In the genomic region with DNA sequence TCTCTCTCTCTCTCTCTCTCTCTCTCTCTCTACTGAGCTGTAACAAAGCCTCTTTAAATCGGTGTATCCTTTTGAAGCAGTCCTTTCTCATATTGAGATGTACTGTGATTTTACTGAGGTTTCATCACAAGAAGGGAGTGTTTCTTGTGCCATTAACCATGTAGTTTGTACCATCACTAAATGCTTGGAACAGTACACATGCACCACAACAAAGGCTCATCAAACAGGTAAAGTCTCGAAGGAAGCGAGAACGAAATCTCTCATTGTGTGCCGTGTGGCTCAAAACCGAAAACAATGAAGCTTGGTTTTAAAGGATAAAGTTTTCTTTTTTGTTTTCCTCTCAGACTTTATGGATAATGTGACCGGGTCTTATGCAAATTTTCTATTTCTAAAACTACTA, we compare ENCODE assay signal across 22 cellular contexts. TPM values are rescaled to one million over a fixed set of nuclear protein-coding genes. Genes with fewer than 3 reads are reported as not detected.
A peak's percentile ranks its signal among the peaks of the same experiment; 100 is the strongest.
DNase-seq lines count a peak whose midpoint lies in the region; ATAC-seq, FAIRE-seq and TF ChIP-seq lines count a peak whose summit lies in the region.
"Had no signal": no experiment of that assay in that cellular context is flagged by ENCODE, and none has a peak within 500 bp of the region (broad histone marks: within the 10 kb centered on the region; RNA-seq: fewer than 3 reads in every experiment).

No MANE protein-coding gene starts in this region.

- intact Hi-C loops in mammary epithelial cell (cut with micrococcal nuclease) (no loop called here), breast epithelium (cut with DNase I; ENCODE audit: low total_unique reads) (no loop called here), endothelial cell of umbilical vein (cut with micrococcal nuclease) (no loop called here), thyroid gland (cut with DNase I) (no loop called here)

- TSS peak; percentile 56 for BruUV-seq in mammary epithelial cell (replicated peaks; lab: Mats Ljungman, UMichigan)
- TSS peak; percentile 48 for BruUV-seq in endothelial cell of umbilical vein (replicated peaks; lab: Mats Ljungman, UMichigan)

- H3K27ac Mint-ChIP-seq in activated CD4-positive, alpha-beta T cell treated with anti-CD3 and anti-CD28 coated beads, Interleukin-2, amount 10 ng/mL, durations not matched to agents 7 days and 5 days, result peak overlapping the region; percentile 42
- H3K27ac Mint-ChIP-seq in stimulated activated naive B cell treated with anti-CD40 and anti-IgM and Interleukin-4, amounts not matched to agents 10 μg/mL and 1 μg/mL and 100 μg/mL, for 72 hours, result peak overlapping the region; percentile 37

- H4K20me1 ChIP-seq in mammary epithelial cell (ENCODE audit: insufficient read depth, low read length) (no peaks in the 10 kb centered on the region), endothelial cell of umbilical vein (replicated peaks; ENCODE audit: control insufficient read depth, extremely low read depth, insufficient read depth, low read length) (no peaks in the 10 kb centered on the region)

- no peak for TF ChIP-seq POLR2A in breast epithelium (IDR thresholded peaks at IDR 0.05)
- no peak for TF ChIP-seq POLR2A in endothelial cell of umbilical vein (IDR thresholded peaks at IDR 0.05; ENCODE audit: low read depth, low read length)
- TF ChIP-seq POLR2A in thyroid gland (IDR thresholded peaks at IDR 0.05), result no peak

- DNase-seq in activated CD4-positive, alpha-beta T cell treated with anti-CD3 and anti-CD28 coated beads, Interleukin-2, amount 10 ng/mL, durations not matched to agents 7 days and 5 days, result no peak
- DNase-seq in activated CD4-positive, alpha-beta T cell treated with anti-CD3 and anti-CD28 coated beads for 1 hour, result no peak
- DNase-seq in mammary epithelial cell (no peak), breast epithelium (ENCODE audit: low spot score in 2 of 2) (no peak), endothelial cell of umbilical vein (ENCODE audit: low read depth, low spot score) (no peak), dedifferentiated amniotic fluid mesenchymal stem cell (ENCODE audit: extremely low spot score) (no peak), thyroid gland (no peak)
- DNase-seq in stimulated activated naive B cell treated with anti-CD40 and anti-IgM and Interleukin-4, amounts not matched to agents 10 μg/mL and 1 μg/mL and 100 μg/mL, for 72 hours, result no peak
- DNase-seq: 8988T, EL, MV-4-11, NCI-H1417, NCI-H187 treated with DMSO at 0.1 percent for 48 hours, NCI-H345, NCI-H524 treated with DMSO at 0.1 percent for 48 hours, RPMI8226, SHP77 treated with DMSO at 0.1 percent for 48 hours had no signal

- in situ Hi-C loops in mammary epithelial cell (cut with MboI; ENCODE audit: low sequenced_read_pairs in 2 of 2), result no loop called here

- dilution Hi-C loops in mammary epithelial cell (cut with HindIII; ENCODE audit: low sequenced_read_pairs) (no loop called here), endothelial cell of umbilical vein (cut with MboI; ENCODE audit: extremely low pct_ligation_motif_present, low sequenced_read_pairs) (no loop called here)

- no peaks in the 10 kb centered on the region for H3K9me3 Mint-ChIP-seq in activated CD4-positive, alpha-beta T cell treated with anti-CD3 and anti-CD28 coated beads, Interleukin-2, amount 10 ng/mL, durations not matched to agents 7 days and 5 days
- no peaks in the 10 kb centered on the region for H3K9me3 Mint-ChIP-seq in stimulated activated naive B cell treated with anti-CD40 and anti-IgM and Interleukin-4, amounts not matched to agents 10 μg/mL and 1 μg/mL and 100 μg/mL, for 72 hours
- H3K9me3 Mint-ChIP-seq: CD14-positive monocyte had no signal

- peaks cover 18% of the 10 kb centered on the region for H3K36me3 Mint-ChIP-seq in activated CD4-positive, alpha-beta T cell treated with anti-CD3 and anti-CD28 coated beads, Interleukin-2, amount 10 ng/mL, durations not matched to agents 7 days and 5 days (ENCODE audit: low read depth)
- H3K36me3 Mint-ChIP-seq in stimulated activated naive B cell treated with anti-CD40 and anti-IgM and Interleukin-4, amounts not matched to agents 10 μg/mL and 1 μg/mL and 100 μg/mL, for 72 hours, result peaks cover 11 to 21% of the 10 kb centered on the region in 2 donors

- no peak for FAIRE-seq in endothelial cell of umbilical vein (lab: Jason Lieb, UNC)
- FAIRE-seq: GM12878, H1, HepG2 had no signal

- H3K4me1 Mint-ChIP-seq in activated CD4-positive, alpha-beta T cell treated with anti-CD3 and anti-CD28 coated beads, Interleukin-2, amount 10 ng/mL, durations not matched to agents 7 days and 5 days, result peaks cover 11% of the 10 kb centered on the region
- no peaks in the 10 kb centered on the region for H3K4me1 Mint-ChIP-seq in stimulated activated naive B cell treated with anti-CD40 and anti-IgM and Interleukin-4, amounts not matched to agents 10 μg/mL and 1 μg/mL and 100 μg/mL, for 72 hours
- H3K4me1 Mint-ChIP-seq: CD14-positive monocyte had no signal

- H3K27me3 ChIP-seq in mammary epithelial cell (ENCODE audit: insufficient read depth, low read length), result no peaks in the 10 kb centered on the region
- H3K27me3 ChIP-seq in breast epithelium, result no peaks in the 10 kb centered on the region
- H3K27me3 ChIP-seq in endothelial cell of umbilical vein (ENCODE audit: control insufficient read depth in 2 of 2, insufficient read depth in 2 of 2, low read length in 2 of 2), result no peaks in the 10 kb centered on the region
- H3K27me3 ChIP-seq in thyroid gland, result no peaks in the 10 kb centered on the region

- H2AFZ ChIP-seq in mammary epithelial cell (ENCODE audit: low read depth, low read length) (no peak overlapping the region), endothelial cell of umbilical vein (ENCODE audit: low read depth, low read length) (no peak overlapping the region)

- no peaks in the 10 kb centered on the region for H3K9me1 ChIP-seq in endothelial cell of umbilical vein (replicated peaks; ENCODE audit: control insufficient read depth, extremely low read depth, insufficient read depth, low read length)

- H3K79me2 ChIP-seq in mammary epithelial cell (ENCODE audit: insufficient read depth, low read length) (no peaks in the 10 kb centered on the region), endothelial cell of umbilical vein (ENCODE audit: control insufficient read depth, insufficient read depth, low read length) (no peaks in the 10 kb centered on the region)

- WGBS in mammary epithelial cell (ENCODE audit: low coverage, missing lambda C conversion rate), result 91% methylated on average over 7 of the region's 7 CpGs
- WGBS in thyroid gland, 2 donors, result 93 to 96% methylated on average over 7 of the region's 7 CpGs

- TF ChIP-seq CTCF in mammary epithelial cell (conservative IDR thresholded peaks at IDR 0.05 in 1 of 2, IDR thresholded peaks at IDR 0.05 in 1 of 2; ENCODE audit: extremely low read depth in 1 of 2, insufficient read depth in 1 of 2, low read depth in 1 of 2, low read length in 2 of 2) (no peak), breast epithelium (IDR thresholded peaks at IDR 0.05) (no peak), endothelial cell of umbilical vein (IDR thresholded peaks at IDR 0.05; ENCODE audit: extremely low read depth in 1 of 2, insufficient read depth in 1 of 2, low read depth in 1 of 2, low read length in 2 of 2) (no peak), thyroid gland (IDR thresholded peaks at IDR 0.05) (no peak)

- no peak overlapping the region for H3K4me2 ChIP-seq in mammary epithelial cell (ENCODE audit: insufficient read depth, low read depth, low read length)
- H3K4me2 ChIP-seq in endothelial cell of umbilical vein (ENCODE audit: insufficient read depth, low read length), result no peak overlapping the region
- H3K4me2 ChIP-seq: KMS-11 had no signal

- H3K36me3 ChIP-seq in mammary epithelial cell (ENCODE audit: insufficient read depth, low read length) (no peaks in the 10 kb centered on the region), breast epithelium (peaks cover 5% of the 10 kb centered on the region), endothelial cell of umbilical vein (ENCODE audit: control insufficient read depth in 2 of 2, extremely low read depth in 1 of 2, insufficient read depth in 2 of 2, low read length in 2 of 2) (no peaks in the 10 kb centered on the region), thyroid gland (no peaks in the 10 kb centered on the region)

- H3K27me3 Mint-ChIP-seq in activated CD4-positive, alpha-beta T cell treated with anti-CD3 and anti-CD28 coated beads, Interleukin-2, amount 10 ng/mL, durations not matched to agents 7 days and 5 days, result no peaks in the 10 kb centered on the region
- no peaks in the 10 kb centered on the region for H3K27me3 Mint-ChIP-seq in stimulated activated naive B cell treated with anti-CD40 and anti-IgM and Interleukin-4, amounts not matched to agents 10 μg/mL and 1 μg/mL and 100 μg/mL, for 72 hours

- ATAC-seq in stimulated activated naive B cell treated with anti-CD40 and anti-IgM and Interleukin-4, amounts not matched to agents 10 μg/mL and 1 μg/mL and 100 μg/mL, for 72 hours (replicated peaks), result no peak
- ATAC-seq: GM12878, HepG2 had no signal

- CTCF ChIA-PET in activated CD4-positive, alpha-beta T cell treated with anti-CD3 and anti-CD28 coated beads, Interleukin-2, amount 10 ng/mL, durations not matched to agents 7 days and 5 days (lab: Charles Lee), result no interaction called here
- CTCF ChIA-PET in mammary epithelial cell (lab: Charles Lee; ENCODE audit: low non-redundant PET), result no interaction called here
- CTCF ChIA-PET in endothelial cell of umbilical vein (lab: Charles Lee), result interaction anchor here (1.7 kb wide), 1 partner anchor 108 kb away, joined by 5 read pairs; the partner anchor contains the start of gene NEK1

- no peak overlapping the region for H3K27ac ChIP-seq in mammary epithelial cell (ENCODE audit: insufficient read depth, low read depth, low read length)
- H3K27ac ChIP-seq in breast epithelium, result no peak overlapping the region
- H3K27ac ChIP-seq in endothelial cell of umbilical vein (ENCODE audit: insufficient read depth, low read depth, low read length), result no peak overlapping the region
- no peak overlapping the region for H3K27ac ChIP-seq in thyroid gland
- H3K27ac ChIP-seq: KMS-11 had no signal

- no peaks in the 10 kb centered on the region for H3K9me3 ChIP-seq in mammary epithelial cell (replicated peaks; ENCODE audit: insufficient read depth, low read length)
- no peaks in the 10 kb centered on the region for H3K9me3 ChIP-seq in breast epithelium
- no peaks in the 10 kb centered on the region for H3K9me3 ChIP-seq in endothelial cell of umbilical vein (replicated peaks; ENCODE audit: control insufficient read depth, insufficient read depth, low read length)
- H3K9me3 ChIP-seq in thyroid gland, result no peaks in the 10 kb centered on the region

- H3K4me1 ChIP-seq in mammary epithelial cell (ENCODE audit: insufficient read depth, low read length) (no peaks in the 10 kb centered on the region), breast epithelium (no peaks in the 10 kb centered on the region), endothelial cell of umbilical vein (ENCODE audit: control insufficient read depth, extremely low read depth, insufficient read depth, low read length) (peaks cover 10% of the 10 kb centered on the region), thyroid gland (no peaks in the 10 kb centered on the region)

- POLR2A ChIA-PET in activated CD4-positive, alpha-beta T cell treated with anti-CD3 and anti-CD28 coated beads, Interleukin-2, amount 10 ng/mL, durations not matched to agents 7 days and 5 days (lab: Charles Lee), result no interaction called here
- POLR2A ChIA-PET in endothelial cell of umbilical vein (lab: Charles Lee), result no interaction called here

- no peak overlapping the region for H3K9ac ChIP-seq in mammary epithelial cell (ENCODE audit: insufficient read depth, low read length)
- no peak overlapping the region for H3K9ac ChIP-seq in endothelial cell of umbilical vein (replicated peaks; ENCODE audit: extremely low read depth, insufficient read depth, low read length)
- H3K9ac ChIP-seq: KMS-11 had no signal

- H3K4me3 Mint-ChIP-seq in activated CD4-positive, alpha-beta T cell treated with anti-CD3 and anti-CD28 coated beads, Interleukin-2, amount 10 ng/mL, durations not matched to agents 7 days and 5 days, result no peak overlapping the region
- no peak overlapping the region for H3K4me3 Mint-ChIP-seq in stimulated activated naive B cell treated with anti-CD40 and anti-IgM and Interleukin-4, amounts not matched to agents 10 μg/mL and 1 μg/mL and 100 μg/mL, for 72 hours
- H3K4me3 Mint-ChIP-seq: CD14-positive monocyte had no signal

- no peak overlapping the region for H3K4me3 ChIP-seq in mammary epithelial cell (replicated peaks in 1 of 3; ENCODE audit: insufficient read depth in 1 of 3, low read depth in 2 of 3, low read length in 3 of 3)
- no peak overlapping the region for H3K4me3 ChIP-seq in breast epithelium
- no peak overlapping the region for H3K4me3 ChIP-seq in endothelial cell of umbilical vein (replicated peaks in 1 of 3; ENCODE audit: insufficient read depth in 1 of 3, low read depth in 1 of 3, low read length in 3 of 3)
- no peak overlapping the region for H3K4me3 ChIP-seq in thyroid gland (replicated peaks in 1 of 3)
- H3K4me3 ChIP-seq: GM12878 had no signal

RNA-seq across cellular contexts. Expression of gene HPF1, which starts 37.2 kb away (rescaled TPM):
- total RNA-seq in activated CD4-positive, alpha-beta T cell treated with anti-CD3 and anti-CD28 coated beads, Interleukin-2, amount 10 ng/mL, durations not matched to agents 7 days and 5 days, result 10 to 100 TPM; 19.8 to 23.3 TPM
- total RNA-seq in mammary epithelial cell, result 10 to 100 TPM; 14.7 to 20.0 TPM
- polyA plus RNA-seq in mammary epithelial cell, result 14.9 TPM
- polyA minus RNA-seq in mammary epithelial cell, result 10.5 TPM
- total RNA-seq in breast epithelium, result 10 to 100 TPM; 20.0 to 28.1 (median 27.5) TPM
- 30.1 and 30.3 TPM in 2 replicates for total RNA-seq in endothelial cell of umbilical vein
- polyA plus RNA-seq in endothelial cell of umbilical vein, result 7.7 and 16.1 TPM in 2 replicates
- polyA plus RNA-seq in endothelial cell of umbilical vein (2011; cell fraction: cytosol; rRNA removed), result 24.2 and 26.3 TPM in 2 replicates
- 9.2 and 12.5 TPM in 2 replicates for polyA plus RNA-seq in endothelial cell of umbilical vein (2011; cell fraction: nucleus; rRNA removed)
- 24.2 and 38.9 TPM in 2 replicates for polyA plus RNA-seq in endothelial cell of umbilical vein (2012)
- 3.4 and 4.2 TPM in 2 replicates for polyA minus RNA-seq in endothelial cell of umbilical vein
- 3.6 TPM for polyA minus RNA-seq in endothelial cell of umbilical vein (2011; cell fraction: cytosol; rRNA and poly(A)+ RNA removed)
- 2.5 and 3.8 TPM in 2 replicates for polyA minus RNA-seq in endothelial cell of umbilical vein (2011; cell fraction: nucleus; rRNA and poly(A)+ RNA removed)
- 10 to 100 TPM; 16.2 to 26.5 (median 24.4) TPM for total RNA-seq in thyroid gland
